Comparison of ENCODE assay signal across 25 cellular contexts in the genomic region with DNA sequence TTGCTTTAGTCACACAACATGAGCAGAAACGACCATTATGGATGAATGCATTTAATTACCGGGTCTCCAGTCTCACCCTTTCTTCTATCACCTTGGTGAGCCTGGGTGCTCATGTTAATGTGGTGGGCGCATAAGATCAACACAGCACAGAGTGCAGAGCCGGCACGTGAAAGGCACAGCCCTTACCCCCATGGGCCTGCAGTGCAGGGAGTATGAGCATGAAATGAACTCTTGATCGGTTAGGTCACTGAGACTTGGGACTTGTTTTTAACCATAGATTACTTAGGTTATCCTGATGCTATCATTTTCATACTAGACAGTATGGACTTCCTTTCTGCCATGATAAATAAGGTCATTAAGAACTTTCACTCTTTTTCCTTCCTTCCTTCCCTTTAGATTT.
"Had no signal": no experiment of that assay in that cellular context is flagged by ENCODE, and none has a peak within 500 bp of the region (broad histone marks: within the 10 kb centered on the region; RNA-seq: fewer than 3 reads in every experiment).

No MANE protein-coding gene starts in this region.

- H3K4me3 ChIP-seq: esophagus squamous epithelium, heart right ventricle, left ventricle myocardium inferior, lower lobe of right lung, prostate gland, right atrium auricular region, testis, tibial artery had no signal

- DNase-seq: effector CD8-positive, alpha-beta T cell; endodermal cell; esophagus squamous epithelium; foreskin melanocyte; glutamatergic neuron; heart right ventricle; hippocampal formation; kidney glomerular epithelial cell; left colon; left ventricle myocardium inferior; lower lobe of right lung; naive thymus-derived CD8-positive, alpha-beta T cell; stimulated activated CD4-positive, alpha-beta T cell treated with anti-CD3 and anti-CD28 coated beads, Interleukin-2, amount 100 ng/mL, for 24 hours; stimulated activated CD4-positive, alpha-beta T cell treated with anti-CD3 and anti-CD28 coated beads, Interleukin-4, amount 100 ng/mL, for 24 hours; stimulated activated naive CD4-positive, alpha-beta T cell treated with Interleukin-2 at 50 U/mL for 16 hours; substantia nigra; testis; tibial artery had no signal

- H3K4me3 Mint-ChIP-seq: dendritic cell treated with granulocyte-macrophage colony-stimulating factor and Interleukin-4, amounts not matched to agents 40 ng/mL and 50 ng/mL, for 4 days; endodermal cell; naive thymus-derived CD8-positive, alpha-beta T cell; neural crest cell; stimulated activated effector memory CD8-positive, alpha-beta T cell treated with anti-CD3 and anti-CD28 coated beads, Interleukin-12 subunit alpha, Interleukin-12 subunit beta, amount 100 ng/mL, for 72 hours; type B pancreatic cell had no signal

- H3K27me3 ChIP-seq: esophagus squamous epithelium, heart right ventricle, right atrium auricular region, testis, tibial artery had no signal

- H3K27me3 Mint-ChIP-seq: dendritic cell treated with granulocyte-macrophage colony-stimulating factor and Interleukin-4, amounts not matched to agents 40 ng/mL and 50 ng/mL, for 4 days; naive thymus-derived CD8-positive, alpha-beta T cell; type B pancreatic cell had no signal

- H3K4me1 ChIP-seq: esophagus squamous epithelium, lower lobe of right lung, prostate gland had no signal

- H3K9me3 Mint-ChIP-seq: dendritic cell treated with granulocyte-macrophage colony-stimulating factor and Interleukin-4, amounts not matched to agents 40 ng/mL and 50 ng/mL, for 4 days; endodermal cell; naive thymus-derived CD8-positive, alpha-beta T cell; neural crest cell; stimulated activated effector memory CD8-positive, alpha-beta T cell treated with anti-CD3 and anti-CD28 coated beads, Interleukin-12 subunit alpha, Interleukin-12 subunit beta, amount 100 ng/mL, for 72 hours had no signal

- H3K27ac ChIP-seq: esophagus squamous epithelium, heart right ventricle, left ventricle myocardium inferior, lower lobe of right lung, prostate gland, right atrium auricular region, testis, tibial artery had no signal

- H3K27ac Mint-ChIP-seq: dendritic cell treated with granulocyte-macrophage colony-stimulating factor and Interleukin-4, amounts not matched to agents 40 ng/mL and 50 ng/mL, for 4 days; endodermal cell; naive thymus-derived CD8-positive, alpha-beta T cell; stimulated activated effector memory CD8-positive, alpha-beta T cell treated with anti-CD3 and anti-CD28 coated beads, Interleukin-12 subunit alpha, Interleukin-12 subunit beta, amount 100 ng/mL, for 72 hours; type B pancreatic cell had no signal

- H3K36me3 Mint-ChIP-seq: stimulated activated effector memory CD8-positive, alpha-beta T cell treated with anti-CD3 and anti-CD28 coated beads, Interleukin-12 subunit alpha, Interleukin-12 subunit beta, amount 100 ng/mL, for 72 hours; type B pancreatic cell had no signal

- H3K9me3 ChIP-seq: esophagus squamous epithelium, heart right ventricle, left ventricle myocardium inferior, lower lobe of right lung, prostate gland, right atrium auricular region, testis, tibial artery had no signal

- H3K4me1 Mint-ChIP-seq: stimulated activated effector memory CD8-positive, alpha-beta T cell treated with anti-CD3 and anti-CD28 coated beads, Interleukin-12 subunit alpha, Interleukin-12 subunit beta, amount 100 ng/mL, for 72 hours had no signal

- H3K36me3 ChIP-seq: esophagus squamous epithelium, heart right ventricle, left ventricle myocardium inferior, lower lobe of right lung, prostate gland, right atrium auricular region, tibial artery had no signal

- ATAC-seq: heart right ventricle; left colon; lower lobe of right lung; naive thymus-derived CD8-positive, alpha-beta T cell; sciatic nerve; stimulated activated effector memory CD8-positive, alpha-beta T cell treated with anti-CD3 and anti-CD28 coated beads, Interleukin-12 subunit alpha, Interleukin-12 subunit beta, amount 100 ng/mL, for 72 hours had no signal
